ENCODE assay signal across 2 cellular contexts in genomic region chr2:44268259-44268649, GRCh38.
TF ChIP-seq lines count a peak whose summit lies in the region.

No MANE protein-coding gene starts in this region.

TF ChIP-seq in SK-N-SH treated with all-trans-retinoic acid at 6 μM for 48 hours, 23 proteins besides CTCF, POLR2A, EP300 and RAD21 (continued from another document):
- TF ChIP-seq, protein P1, sequence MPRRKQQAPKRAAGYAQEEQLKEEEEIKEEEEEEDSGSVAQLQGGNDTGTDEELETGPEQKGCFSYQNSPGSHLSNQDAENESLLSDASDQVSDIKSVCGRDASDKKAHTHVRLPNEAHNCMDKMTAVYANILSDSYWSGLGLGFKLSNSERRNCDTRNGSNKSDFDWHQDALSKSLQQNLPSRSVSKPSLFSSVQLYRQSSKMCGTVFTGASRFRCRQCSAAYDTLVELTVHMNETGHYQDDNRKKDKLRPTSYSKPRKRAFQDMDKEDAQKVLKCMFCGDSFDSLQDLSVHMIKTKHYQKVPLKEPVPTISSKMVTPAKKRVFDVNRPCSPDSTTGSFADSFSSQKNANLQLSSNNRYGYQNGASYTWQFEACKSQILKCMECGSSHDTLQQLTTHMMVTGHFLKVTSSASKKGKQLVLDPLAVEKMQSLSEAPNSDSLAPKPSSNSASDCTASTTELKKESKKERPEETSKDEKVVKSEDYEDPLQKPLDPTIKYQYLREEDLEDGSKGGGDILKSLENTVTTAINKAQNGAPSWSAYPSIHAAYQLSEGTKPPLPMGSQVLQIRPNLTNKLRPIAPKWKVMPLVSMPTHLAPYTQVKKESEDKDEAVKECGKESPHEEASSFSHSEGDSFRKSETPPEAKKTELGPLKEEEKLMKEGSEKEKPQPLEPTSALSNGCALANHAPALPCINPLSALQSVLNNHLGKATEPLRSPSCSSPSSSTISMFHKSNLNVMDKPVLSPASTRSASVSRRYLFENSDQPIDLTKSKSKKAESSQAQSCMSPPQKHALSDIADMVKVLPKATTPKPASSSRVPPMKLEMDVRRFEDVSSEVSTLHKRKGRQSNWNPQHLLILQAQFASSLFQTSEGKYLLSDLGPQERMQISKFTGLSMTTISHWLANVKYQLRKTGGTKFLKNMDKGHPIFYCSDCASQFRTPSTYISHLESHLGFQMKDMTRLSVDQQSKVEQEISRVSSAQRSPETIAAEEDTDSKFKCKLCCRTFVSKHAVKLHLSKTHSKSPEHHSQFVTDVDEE (CRISPR knock-in tag; IDR thresholded peaks at IDR 0.05) = no peak
- no peak for TF ChIP-seq ZFP3 (CRISPR knock-in tag; IDR thresholded peaks at IDR 0.05)
- no peak for TF ChIP-seq CREB5 (CRISPR knock-in tag; IDR thresholded peaks at IDR 0.05; ENCODE audit: low read depth)
- TF ChIP-seq POU6F1 (CRISPR knock-in tag; IDR thresholded peaks at IDR 0.05; ENCODE audit: borderline replicate concordance, low read depth) = no peak
- TF ChIP-seq ZC3H10 (CRISPR knock-in tag; IDR thresholded peaks at IDR 0.05) = no peak
TF ChIP-seq in SK-N-SH treated with all-trans-retinoic acid at 6 μM for 48 hours: peak in this region for 0.

TF ChIP-seq in SK-N-SH, 30 proteins besides CTCF, POLR2A, EP300 and RAD21 (continued from another document):
- TF ChIP-seq USF2 (IDR thresholded peaks at IDR 0.05; ENCODE audit: borderline replicate concordance, low read depth, low read length) = no peak
- TF ChIP-seq, protein P2, sequence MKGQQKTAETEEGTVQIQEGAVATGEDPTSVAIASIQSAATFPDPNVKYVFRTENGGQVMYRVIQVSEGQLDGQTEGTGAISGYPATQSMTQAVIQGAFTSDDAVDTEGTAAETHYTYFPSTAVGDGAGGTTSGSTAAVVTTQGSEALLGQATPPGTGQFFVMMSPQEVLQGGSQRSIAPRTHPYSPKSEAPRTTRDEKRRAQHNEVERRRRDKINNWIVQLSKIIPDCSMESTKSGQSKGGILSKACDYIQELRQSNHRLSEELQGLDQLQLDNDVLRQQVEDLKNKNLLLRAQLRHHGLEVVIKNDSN (IDR thresholded peaks at IDR 0.05; ENCODE audit: borderline replicate concordance, low read depth) = no peak
- no peak for TF ChIP-seq RFX5 (IDR thresholded peaks at IDR 0.05; ENCODE audit: low read length)
- TF ChIP-seq CHD2 (IDR thresholded peaks at IDR 0.05; ENCODE audit: low read length, partially characterized antibody) = no peak
- no peak for TF ChIP-seq POLR2AphosphoS5 (IDR thresholded peaks at IDR 0.05; ENCODE audit: low read depth, low read length)
- no peak for TF ChIP-seq FOXJ3 (CRISPR knock-in tag; IDR thresholded peaks at IDR 0.05)
- no peak for TF ChIP-seq NRF1 (IDR thresholded peaks at IDR 0.05; ENCODE audit: low read depth, low read length)
- TF ChIP-seq ELF1 (IDR thresholded peaks at IDR 0.05) = no peak
- no peak for TF ChIP-seq JUND (IDR thresholded peaks at IDR 0.05)
- no peak for TF ChIP-seq YY1 (IDR thresholded peaks at IDR 0.05; ENCODE audit: low read depth)
- no peak for TF ChIP-seq GABPA (IDR thresholded peaks at IDR 0.05; ENCODE audit: low read depth)
